30 cellular contexts compared by ENCODE assay signal in genomic region chr6:9614778-9615177, GRCh38.
"Had no signal": no experiment of that assay in that cellular context is flagged by ENCODE, and none has a peak within 500 bp of the region (broad histone marks: within the 10 kb centered on the region; RNA-seq: fewer than 3 reads in every experiment).

No MANE protein-coding gene starts in this region.

- H3K27me3 Mint-ChIP-seq: stimulated activated naive B cell treated with anti-CD40 and anti-IgM and Interleukin-4, amounts not matched to agents 10 μg/mL and 1 μg/mL and 100 μg/mL, for 72 hours had no signal

- H3K4me1 ChIP-seq: left lung, lower lobe of right lung, pancreas, prostate gland, stomach, testis, thyroid gland, transverse colon, upper lobe of left lung had no signal

- H3K36me3 Mint-ChIP-seq: mesothelial cell of epicardium; naive B cell; natural killer cell; stimulated activated naive B cell treated with anti-CD40 and anti-IgM and Interleukin-4, amounts not matched to agents 10 μg/mL and 1 μg/mL and 100 μg/mL, for 72 hours had no signal

- ATAC-seq: left cardiac atrium; left lung; lower lobe of right lung; natural killer cell; pancreas; right cardiac atrium; sciatic nerve; stimulated activated naive B cell treated with anti-CD40 and anti-IgM and Interleukin-4, amounts not matched to agents 10 μg/mL and 1 μg/mL and 100 μg/mL, for 72 hours; stimulated activated naive CD8-positive, alpha-beta T cell treated with anti-CD3 and anti-CD28 coated beads, Interleukin-15, Interleukin-2, amounts not matched to agents 100 U/mL and 50 U/mL, for 24 hours had no signal

- H3K27ac ChIP-seq: left lung, lower lobe of right lung, pancreas, prostate gland, stomach, testis, thyroid gland, transverse colon, upper lobe of left lung had no signal

- H3K4me3 Mint-ChIP-seq: mesothelial cell of epicardium; naive B cell; natural killer cell; nephron progenitor cell; stimulated activated naive B cell treated with anti-CD40 and anti-IgM and Interleukin-4, amounts not matched to agents 10 μg/mL and 1 μg/mL and 100 μg/mL, for 72 hours had no signal

- H3K9me3 Mint-ChIP-seq: mesothelial cell of epicardium, nephron progenitor cell had no signal

- H3K36me3 ChIP-seq: left lung, lower lobe of right lung, pancreas, prostate gland, stomach, thyroid gland, transverse colon, upper lobe of left lung had no signal

- DNase-seq: hypothalamus; islet precursor cell; kidney glomerular epithelial cell; left cardiac atrium; left lung; lower lobe of right lung; mesendoderm; naive B cell; natural killer cell; nephron progenitor cell; nucleus accumbens; pancreas; posterior cingulate gyrus; retina; right cardiac atrium; stimulated activated CD4-positive, alpha-beta T cell treated with anti-CD3 and anti-CD28 coated beads, Interleukin-12 subunit alpha, Interleukin-12 subunit beta, amount 100 ng/mL, for 4 hours; stimulated activated CD4-positive, alpha-beta T cell treated with anti-CD3 and anti-CD28 coated beads, Interleukin-15, amount 100 ng/mL, for 24 hours; stimulated activated CD4-positive, alpha-beta T cell treated with anti-CD3 and anti-CD28 coated beads, Interleukin-2, amount 100 ng/mL, for 24 hours; stimulated activated CD4-positive, alpha-beta T cell treated with anti-CD3 and anti-CD28 coated beads, Interleukin-4, amount 100 ng/mL, for 1 hour; stimulated activated naive B cell treated with anti-CD40 and anti-IgM and Interleukin-4, amounts not matched to agents 10 μg/mL and 1 μg/mL and 100 μg/mL, for 72 hours; stimulated activated naive CD8-positive, alpha-beta T cell treated with anti-CD3 and anti-CD28 coated beads, Interleukin-15, Interleukin-2, amounts not matched to agents 100 U/mL and 50 U/mL, for 24 hours; stomach; testis; thyroid gland; transverse colon; upper lobe of left lung had no signal

- H3K27me3 ChIP-seq: left lung, pancreas, stomach, testis, thyroid gland, transverse colon, upper lobe of left lung had no signal

- H3K4me3 ChIP-seq: left lung, lower lobe of right lung, pancreas, prostate gland, skin epidermis, stomach, testis, thyroid gland, transverse colon, upper lobe of left lung had no signal

- H3K27ac Mint-ChIP-seq: mesothelial cell of epicardium; naive B cell; natural killer cell; nephron progenitor cell; stimulated activated naive B cell treated with anti-CD40 and anti-IgM and Interleukin-4, amounts not matched to agents 10 μg/mL and 1 μg/mL and 100 μg/mL, for 72 hours had no signal

- H3K9me3 ChIP-seq: lower lobe of right lung, pancreas, prostate gland, stomach, testis, thyroid gland, transverse colon, upper lobe of left lung had no signal

- H3K4me1 Mint-ChIP-seq: naive B cell; natural killer cell; stimulated activated naive B cell treated with anti-CD40 and anti-IgM and Interleukin-4, amounts not matched to agents 10 μg/mL and 1 μg/mL and 100 μg/mL, for 72 hours had no signal
